Comparison of ENCODE assay signal across 37 cellular contexts in genomic region chr5:3893975-3894374, GRCh38.
"Had no signal": no experiment of that assay in that cellular context is flagged by ENCODE, and none has a peak within 500 bp of the region (broad histone marks: within the 10 kb centered on the region; RNA-seq: fewer than 3 reads in every experiment).

No MANE protein-coding gene starts in this region.

- DNase-seq: activated B cell treated with CpG ODN at 0.5 μM for 24 hours; activated CD4-positive, alpha-beta memory T cell treated with anti-CD3 and anti-CD28 coated beads for 36 hours; activated CD4-positive, alpha-beta T cell treated with anti-CD3 and anti-CD28 coated beads for 4 hours; activated CD4-positive, alpha-beta T cell treated with anti-CD3 and anti-CD28 coated beads, Interleukin-2, amount 10 ng/mL, durations not matched to agents 24 days and 14 days; activated CD4-positive, alpha-beta T cell treated with anti-CD3 and anti-CD28 coated beads, Interleukin-2, amount 50 U/mL, for 1 hour; activated CD4-positive, alpha-beta T cell treated with anti-CD3 and anti-CD28 coated beads, Interleukin-2, amount 50 U/mL, for 4 hours; activated CD4-positive, CD25-positive, alpha-beta regulatory T cell treated with anti-CD3 and anti-CD28 coated beads, Interleukin-2, amount 50 U/mL, for 72 hours; activated CD8-positive, alpha-beta memory T cell treated with anti-CD3 and anti-CD28 coated beads, Interleukin-2, amount 50 U/mL, for 4 hours; activated CD8-positive, alpha-beta T cell treated with anti-CD3 and anti-CD28 coated beads for 36 hours; activated effector memory CD4-positive, alpha-beta T cell treated with anti-CD3 and anti-CD28 coated beads, Interleukin-2, amount 50 U/mL, for 16 hours; activated gamma-delta T cell treated with Interleukin-2 at 50 U/mL for 16 hours; activated naive CD4-positive, alpha-beta T cell; activated naive CD4-positive, alpha-beta T cell treated with anti-CD3 and anti-CD28 coated beads for 36 hours; activated naive CD4-positive, alpha-beta T cell treated with anti-CD3 and anti-CD28 coated beads, Interleukin-2, amount 50 U/mL, for 16 hours; activated naive CD8-positive, alpha-beta T cell treated with anti-CD3 and anti-CD28 coated beads for 36 hours; activated T-cell treated with anti-CD3 and anti-CD28 coated beads for 4 hours; activated T-cell treated with anti-CD3 and anti-CD28 coated beads, Interleukin-2, amount 50 U/mL, for 1 hour; activated T-cell treated with anti-CD3 and anti-CD28 coated beads, Interleukin-2, amount 50 U/mL, for 4 hours; activated T-cell treated with anti-CD3 and anti-CD28 coated beads, Interleukin-2, amount 50 U/mL, for 72 hours; adrenal gland; amniotic stem cell; aorta; body of pancreas; brain microvascular endothelial cell; caudate nucleus; SW 1271; T-helper 1 cell; T-helper 2 cell; T-helper 9 cell had no signal

- H3K27me3 Mint-ChIP-seq: activated B cell treated with CpG ODN at 0.5 μM for 24 hours; activated CD4-positive, alpha-beta memory T cell treated with anti-CD3 and anti-CD28 coated beads for 36 hours; activated CD4-positive, alpha-beta T cell treated with anti-CD3 and anti-CD28 coated beads, Interleukin-2, amount 10 ng/mL, durations not matched to agents 24 days and 14 days; activated CD8-positive, alpha-beta T cell treated with anti-CD3 and anti-CD28 coated beads for 36 hours; activated naive CD8-positive, alpha-beta T cell treated with anti-CD3 and anti-CD28 coated beads for 36 hours; activated T-helper 17 cell treated with anti-CD3 and anti-CD28 coated beads, Interleukin-2, amount 50 U/mL, for 72 hours; central memory CD8-positive, alpha-beta T cell had no signal

- H3K4me3 ChIP-seq: adrenal gland, body of pancreas, breast epithelium had no signal

- H3K36me3 Mint-ChIP-seq: activated CD4-positive, alpha-beta memory T cell treated with anti-CD3 and anti-CD28 coated beads for 36 hours; activated naive CD4-positive, alpha-beta T cell treated with anti-CD3 and anti-CD28 coated beads, Interleukin-2, amount 50 U/mL, for 72 hours; activated naive CD8-positive, alpha-beta T cell treated with anti-CD3 and anti-CD28 coated beads for 36 hours had no signal

- H3K4me1 ChIP-seq: adrenal gland, body of pancreas, breast epithelium had no signal

- H3K27me3 ChIP-seq: adrenal gland, body of pancreas, brain microvascular endothelial cell, breast epithelium had no signal

- H3K27ac Mint-ChIP-seq: activated B cell treated with CpG ODN at 0.5 μM for 24 hours; activated CD4-positive, alpha-beta memory T cell treated with anti-CD3 and anti-CD28 coated beads for 36 hours; activated CD4-positive, alpha-beta T cell treated with anti-CD3 and anti-CD28 coated beads, Interleukin-2, amount 10 ng/mL, durations not matched to agents 24 days and 14 days; activated CD8-positive, alpha-beta T cell treated with anti-CD3 and anti-CD28 coated beads for 36 hours; activated naive CD4-positive, alpha-beta T cell treated with anti-CD3 and anti-CD28 coated beads for 36 hours; activated naive CD4-positive, alpha-beta T cell treated with anti-CD3 and anti-CD28 coated beads, Interleukin-2, amount 50 U/mL, for 72 hours; activated naive CD8-positive, alpha-beta T cell treated with anti-CD3 and anti-CD28 coated beads for 36 hours; activated T-cell treated with anti-CD3 and anti-CD28 coated beads, Interleukin-2, amount 50 U/mL, for 72 hours; activated T-helper 1 cell treated with anti-CD3 and anti-CD28 coated beads, Interleukin-12 subunit alpha, Interleukin-12 subunit beta, Interleukin-2, Interleukin-4 antibody, amounts not matched to agents 30 ng/mL and 10 ng/mL and 1 ng/mL, durations not matched to agents 14 hours and 24 hours and 36 hours; activated T-helper 17 cell treated with anti-CD3 and anti-CD28 coated beads, Interleukin-2, amount 50 U/mL, for 72 hours; T-helper 1 cell treated with Interleukin-12 subunit alpha and Interleukin-12 subunit beta and Interleukin-4 antibody, amounts not matched to agents 30 μg/mL and 1 μg/mL, for 36 hours; T-helper 2 cell treated with Interferon-gamma antibody and Interleukin-4, amounts not matched to agents 5 μg/mL and 100 μg/mL, for 36 hours had no signal

- H3K9me3 ChIP-seq: adrenal gland, body of pancreas, breast epithelium had no signal

- H3K36me3 ChIP-seq: adrenal gland, brain microvascular endothelial cell, breast epithelium had no signal

- H3K4me1 Mint-ChIP-seq: activated B cell treated with CpG ODN at 0.5 μM for 24 hours; activated CD4-positive, alpha-beta T cell treated with anti-CD3 and anti-CD28 coated beads, Interleukin-2, amount 10 ng/mL, durations not matched to agents 24 days and 14 days; activated naive CD8-positive, alpha-beta T cell treated with anti-CD3 and anti-CD28 coated beads for 36 hours; activated T-helper 17 cell treated with anti-CD3 and anti-CD28 coated beads, Interleukin-2, amount 50 U/mL, for 72 hours; central memory CD8-positive, alpha-beta T cell had no signal

- H3K4me3 Mint-ChIP-seq: activated B cell treated with CpG ODN at 0.5 μM for 24 hours; activated CD4-positive, alpha-beta memory T cell treated with anti-CD3 and anti-CD28 coated beads for 36 hours; activated CD4-positive, alpha-beta T cell treated with anti-CD3 and anti-CD28 coated beads, Interleukin-2, amount 10 ng/mL, durations not matched to agents 24 days and 14 days; activated CD8-positive, alpha-beta T cell treated with anti-CD3 and anti-CD28 coated beads for 36 hours; activated naive CD4-positive, alpha-beta T cell treated with anti-CD3 and anti-CD28 coated beads for 36 hours; activated naive CD8-positive, alpha-beta T cell treated with anti-CD3 and anti-CD28 coated beads for 36 hours; activated T-cell treated with anti-CD3 and anti-CD28 coated beads, Interleukin-2, amount 50 U/mL, for 4 hours; activated T-cell treated with anti-CD3 and anti-CD28 coated beads, Interleukin-2, amount 50 U/mL, for 72 hours; activated T-helper 1 cell treated with anti-CD3 and anti-CD28 coated beads, Interleukin-12 subunit alpha, Interleukin-12 subunit beta, Interleukin-2, Interleukin-4 antibody, amounts not matched to agents 30 ng/mL and 10 ng/mL and 1 ng/mL, durations not matched to agents 14 hours and 24 hours and 36 hours; activated T-helper 17 cell treated with anti-CD3 and anti-CD28 coated beads, Interleukin-2, amount 50 U/mL, for 72 hours; central memory CD8-positive, alpha-beta T cell; T-helper 1 cell treated with Interleukin-12 subunit alpha and Interleukin-12 subunit beta and Interleukin-4 antibody, amounts not matched to agents 30 μg/mL and 1 μg/mL, for 36 hours; T-helper 2 cell treated with Interferon-gamma antibody and Interleukin-4, amounts not matched to agents 5 μg/mL and 100 μg/mL, for 36 hours had no signal

- H3K27ac ChIP-seq: adrenal gland, body of pancreas, brain microvascular endothelial cell, breast epithelium, VCaP had no signal

- H3K9me3 Mint-ChIP-seq: activated CD4-positive, alpha-beta T cell treated with anti-CD3 and anti-CD28 coated beads, Interleukin-2, amount 10 ng/mL, durations not matched to agents 24 days and 14 days; activated naive CD4-positive, alpha-beta T cell treated with anti-CD3 and anti-CD28 coated beads, Interleukin-2, amount 50 U/mL, for 72 hours had no signal

- ATAC-seq: activated CD8-positive, alpha-beta T cell treated with anti-CD3 and anti-CD28 coated beads for 36 hours; activated naive CD4-positive, alpha-beta T cell treated with anti-CD3 and anti-CD28 coated beads, Interleukin-2, amount 50 U/mL, for 72 hours; activated T-cell treated with anti-CD3 and anti-CD28 coated beads, Interleukin-2, amount 50 U/mL, for 4 hours; activated T-cell treated with anti-CD3 and anti-CD28 coated beads, Interleukin-2, amount 50 U/mL, for 72 hours; activated T-helper 17 cell treated with anti-CD3 and anti-CD28 coated beads, Interleukin-2, amount 50 U/mL, for 72 hours; body of pancreas had no signal
